13 cellular contexts compared by ENCODE assay signal in genomic region chr20:41175201-41175651, GRCh38. TPM values are rescaled to one million over a fixed set of nuclear protein-coding genes. Genes with fewer than 3 reads are reported as not detected.
DNase-seq lines count a peak whose midpoint lies in the region; ATAC-seq and TF ChIP-seq lines count a peak whose summit lies in the region.
"Had no signal": no experiment of that assay in that cellular context is flagged by ENCODE, and none has a peak within 500 bp of the region (broad histone marks: within the 10 kb centered on the region; RNA-seq: fewer than 3 reads in every experiment).

No MANE protein-coding gene starts in this region.

- ATAC-seq in upper lobe of left lung (ENCODE audit: low FRiP score in 2 of 2) (no peak), left lung (no peak), GM21528 (IDR thresholded peaks at IDR 0.05; ENCODE audit: low FRiP score, unreplicated experiment) (no peak)

- no peak overlapping the region for H3K4me3 Mint-ChIP-seq in activated naive CD4-positive, alpha-beta T cell treated with anti-CD3 and anti-CD28 coated beads, Interleukin-2, amount 10 ng/mL, durations not matched to agents 7 days and 5 days
- H3K4me3 Mint-ChIP-seq in chondrocyte (ENCODE audit: unreplicated experiment) (no peak overlapping the region), osteocyte (ENCODE audit: unreplicated experiment) (no peak overlapping the region)

- peak; percentile 13 for DNase-seq in activated naive CD4-positive, alpha-beta T cell treated with anti-CD3 and anti-CD28 coated beads, Interleukin-2, amount 10 ng/mL, durations not matched to agents 7 days and 5 days
- no peak for DNase-seq in activated naive CD4-positive, alpha-beta T cell treated with Interleukin-2 at 50 U/mL for 16 hours
- no peak for DNase-seq in chondrocyte (ENCODE audit: low spot score)
- peak; percentile 65 for DNase-seq in osteocyte (ENCODE audit: extremely low spot score, unreplicated experiment)
- DNase-seq in upper lobe of left lung: peak in 1 of 2 donors; percentile 10
- no peak for DNase-seq in left lung
- no peak for DNase-seq in NCI-H1417 treated with DMSO at 0.1 percent for 48 hours (lab: John Stamatoyannopoulos, UW)
- DNase-seq: cerebellar nuclear complex; DMS79 treated with DMSO at 0.1 percent for 48 hours; NCI-H2171 treated with DMSO at 0.1 percent for 48 hours; PC-9; stimulated activated naive CD4-positive, alpha-beta T cell treated with Interleukin-2 at 50 U/mL for 16 hours had no signal

- no peak for TF ChIP-seq POLR2A in upper lobe of left lung (IDR thresholded peaks at IDR 0.05)

- no peaks in the 10 kb centered on the region for H3K9me3 ChIP-seq in upper lobe of left lung
- no peaks in the 10 kb centered on the region for H3K9me3 ChIP-seq in left lung

- no peak for TF ChIP-seq EP300 in upper lobe of left lung (IDR thresholded peaks at IDR 0.05)

- H3K9me3 Mint-ChIP-seq in activated naive CD4-positive, alpha-beta T cell treated with anti-CD3 and anti-CD28 coated beads, Interleukin-2, amount 10 ng/mL, durations not matched to agents 7 days and 5 days: no peaks in the 10 kb centered on the region
- no peaks in the 10 kb centered on the region for H3K9me3 Mint-ChIP-seq in chondrocyte (ENCODE audit: low read depth)
- no peaks in the 10 kb centered on the region for H3K9me3 Mint-ChIP-seq in osteocyte (ENCODE audit: unreplicated experiment)

- H3K4me1 Mint-ChIP-seq in activated naive CD4-positive, alpha-beta T cell treated with anti-CD3 and anti-CD28 coated beads, Interleukin-2, amount 10 ng/mL, durations not matched to agents 7 days and 5 days: peaks cover 22% of the 10 kb centered on the region
- H3K4me1 Mint-ChIP-seq in chondrocyte (ENCODE audit: low read depth) (peaks cover 74% of the 10 kb centered on the region), osteocyte (ENCODE audit: unreplicated experiment) (peaks cover 66% of the 10 kb centered on the region)

- H3K36me3 ChIP-seq in upper lobe of left lung (peaks cover 4 to 69% (median 44%) of the 10 kb centered on the region in 4 donors), left lung (peaks cover 6 to 46% of the 10 kb centered on the region in 2 donors)

- TF ChIP-seq CTCF in chondrocyte (IDR thresholded peaks at IDR 0.05) (no peak), osteocyte (IDR thresholded peaks at IDR 0.05) (no peak), upper lobe of left lung (IDR thresholded peaks at IDR 0.05) (no peak), left lung (IDR thresholded peaks at IDR 0.05) (no peak)

- CTCF ChIA-PET in activated naive CD4-positive, alpha-beta T cell treated with anti-CD3 and anti-CD28 coated beads, Interleukin-2, amount 10 ng/mL, durations not matched to agents 7 days and 5 days (lab: Charles Lee): interaction anchor here (2.6 kb wide), 1 partner anchor 40 kb away, joined by 9 read pairs; no protein-coding TSS in a partner anchor

- H3K27ac ChIP-seq in upper lobe of left lung: peak overlapping the region; percentile 45 to 73 (median 56)
- peak overlapping the region in 1 of 2 donors; percentile 21 for H3K27ac ChIP-seq in left lung
- H3K27ac ChIP-seq: PC-9 had no signal

- H3K27ac Mint-ChIP-seq in activated naive CD4-positive, alpha-beta T cell treated with anti-CD3 and anti-CD28 coated beads, Interleukin-2, amount 10 ng/mL, durations not matched to agents 7 days and 5 days: no peak overlapping the region
- peak overlapping the region; percentile 97 for H3K27ac Mint-ChIP-seq in chondrocyte (ENCODE audit: unreplicated experiment)
- H3K27ac Mint-ChIP-seq in osteocyte (ENCODE audit: unreplicated experiment): peak overlapping the region; percentile 76

- peaks cover 78% of the 10 kb centered on the region for H3K36me3 Mint-ChIP-seq in activated naive CD4-positive, alpha-beta T cell treated with anti-CD3 and anti-CD28 coated beads, Interleukin-2, amount 10 ng/mL, durations not matched to agents 7 days and 5 days
- H3K36me3 Mint-ChIP-seq in chondrocyte (ENCODE audit: low read depth) (peaks cover 29% of the 10 kb centered on the region), osteocyte (ENCODE audit: unreplicated experiment) (peaks cover 33% of the 10 kb centered on the region)

- H3K4me3 ChIP-seq in upper lobe of left lung: no peak overlapping the region
- H3K4me3 ChIP-seq in left lung: no peak overlapping the region
- H3K4me3 ChIP-seq: PC-9 had no signal

- intact Hi-C loops in left lung (cut with DNase I): loop anchor here in 1 of 2 donors (10.0 kb wide), 1 partner anchor 50 kb away; no protein-coding TSS in a partner anchor

- no peaks in the 10 kb centered on the region for H3K27me3 ChIP-seq in upper lobe of left lung
- H3K27me3 ChIP-seq in left lung: no peaks in the 10 kb centered on the region

- H3K4me1 ChIP-seq in upper lobe of left lung (peaks cover 17 to 35% (median 30%) of the 10 kb centered on the region in 4 donors), left lung (peaks cover 0 to 17% of the 10 kb centered on the region in 2 donors)

- 91 to 100% methylated on average over 4 of the region's 4 CpGs for WGBS in upper lobe of left lung, 2 donors

- H3K27me3 Mint-ChIP-seq in activated naive CD4-positive, alpha-beta T cell treated with anti-CD3 and anti-CD28 coated beads, Interleukin-2, amount 10 ng/mL, durations not matched to agents 7 days and 5 days: no peaks in the 10 kb centered on the region
- no peaks in the 10 kb centered on the region for H3K27me3 Mint-ChIP-seq in chondrocyte (ENCODE audit: low read depth)
- H3K27me3 Mint-ChIP-seq in osteocyte (ENCODE audit: unreplicated experiment): no peaks in the 10 kb centered on the region

RNA-seq across cellular contexts. Expression of gene PLCG1, which starts 37.9 kb away (rescaled TPM):
- total RNA-seq in chondrocyte: 139 to 152 TPM (median 140 TPM) in 3 replicates
- 173 and 179 TPM in 2 replicates for total RNA-seq in osteocyte
- total RNA-seq in upper lobe of left lung: 100 to 1,000 TPM in 3 of 6 donors, 10 to 100 TPM in 3; 69.8 to 383 (median 99.5) TPM
- total RNA-seq in left lung: 100 to 1,000 TPM in 1 of 2 donors, 10 to 100 TPM in 1; 64.9 to 121 TPM

Comparison
In these comparisons a context has a peak if more than half of its experiments do, and no peak if none do; other contexts are left out.
1. DNase-seq: peak in activated naive CD4-positive, alpha-beta T cell treated with anti-CD3 and anti-CD28 coated beads, Interleukin-2, amount 10 ng/mL, durations not matched to agents 7 days and 5 days (single experiment) and osteocyte (single experiment); none in activated naive CD4-positive, alpha-beta T cell treated with Interleukin-2 at 50 U/mL for 16 hours (single experiment), chondrocyte (single experiment), left lung (0 of 2) and NCI-H1417 treated with DMSO at 0.1 percent for 48 hours (single experiment).